ENCODE assay signal across 8 cellular contexts in genomic region chr14:24274101-24274543, GRCh38. TPM values are rescaled to one million over a fixed set of nuclear protein-coding genes. Genes with fewer than 3 reads are reported as not detected.
A peak's percentile ranks its signal among the peaks of the same experiment; 100 is the strongest.
DNase-seq lines count a peak whose midpoint lies in the region; ATAC-seq and TF ChIP-seq lines count a peak whose summit lies in the region.
"Had no signal": no experiment of that assay in that cellular context is flagged by ENCODE, and none has a peak within 500 bp of the region (broad histone marks: within the 10 kb centered on the region; RNA-seq: fewer than 3 reads in every experiment).

No MANE protein-coding gene starts in this region.

- H3K79me1 ChIP-seq in mesenchymal stem cell (replicated peaks; ENCODE audit: low read length, poor library complexity, severe bottlenecking), result peaks cover 41% of the 10 kb centered on the region

- DNase-seq in SIG-M5 treated with dmso at 0.1 percent for 504 hours (lab: John Stamatoyannopoulos, UW; ENCODE audit: unreplicated experiment), result peak; percentile 84
- peak; percentile 11 for DNase-seq in chondrocyte (ENCODE audit: low spot score)
- peak; percentile 10 to 50 for DNase-seq in stimulated activated CD8-positive, alpha-beta memory T cell treated with anti-CD3 and anti-CD28 coated beads, Interleukin-7, amount 100 ng/mL, for 48 hours (ENCODE audit: extremely low read depth in 1 of 2, low read depth in 1 of 2)
- DNase-seq in EL, result no peak
- DNase-seq in mesenchymal stem cell, result no peak

- H3K18ac ChIP-seq in mesenchymal stem cell (ENCODE audit: low read depth in 1 of 2, low read length in 2 of 2), result no peak overlapping the region

- no peak overlapping the region for H2AK5ac ChIP-seq in mesenchymal stem cell (ENCODE audit: low read length, severe bottlenecking)

- H3K4me1 ChIP-seq in mesenchymal stem cell (ENCODE audit: control insufficient read depth, insufficient read depth, low read depth, low read length), result peaks cover 6% of the 10 kb centered on the region

- H3K27me3 ChIP-seq in mesenchymal stem cell (ENCODE audit: control insufficient read depth in 1 of 2, insufficient read depth in 1 of 2, low read length in 2 of 2), result no peaks in the 10 kb centered on the region
- H3K27me3 ChIP-seq: SJSA1 had no signal

- H3K27ac ChIP-seq in mesenchymal stem cell (ENCODE audit: low read length, poor library complexity, severe bottlenecking), result no peak overlapping the region
- H3K27ac ChIP-seq: SJSA1 had no signal

- H2BK120ac ChIP-seq in mesenchymal stem cell (ENCODE audit: low read depth, low read length), result no peak overlapping the region

- no peak overlapping the region for H3K23ac ChIP-seq in mesenchymal stem cell (ENCODE audit: low read length in 2 of 2)

- no peak overlapping the region for H3K4me2 ChIP-seq in mesenchymal stem cell (ENCODE audit: low read length, poor library complexity, severe bottlenecking)

- H3K9me3 Mint-ChIP-seq in chondrocyte (ENCODE audit: low read depth), result no peaks in the 10 kb centered on the region

- H3K27ac Mint-ChIP-seq in chondrocyte (ENCODE audit: unreplicated experiment), result no peak overlapping the region

- no peak overlapping the region for H3K14ac ChIP-seq in mesenchymal stem cell (ENCODE audit: low read length in 2 of 2)

- H3K27me3 Mint-ChIP-seq in chondrocyte (ENCODE audit: low read depth), result no peaks in the 10 kb centered on the region

- no peak overlapping the region for H4K91ac ChIP-seq in mesenchymal stem cell (ENCODE audit: low read length)

- no peak overlapping the region for H4K8ac ChIP-seq in mesenchymal stem cell (ENCODE audit: low read length)

- no peak overlapping the region for H2BK12ac ChIP-seq in mesenchymal stem cell (ENCODE audit: low read length in 2 of 2)

- peaks cover 12 to 13% of the 10 kb centered on the region in 2 experiments for H3K36me3 ChIP-seq in mesenchymal stem cell (ENCODE audit: control insufficient read depth in 1 of 2, insufficient read depth in 2 of 2, low read depth in 1 of 2, low read length in 2 of 2)

- no peak overlapping the region for H3K4me3 Mint-ChIP-seq in chondrocyte (ENCODE audit: unreplicated experiment)

- H3K9me3 ChIP-seq in mesenchymal stem cell (ENCODE audit: control insufficient read depth, low read length), result no peaks in the 10 kb centered on the region
- H3K9me3 ChIP-seq: SJSA1 had no signal

- no peak overlapping the region for H2AFZ ChIP-seq in mesenchymal stem cell (ENCODE audit: low read depth, low read length)

- H2BK15ac ChIP-seq in mesenchymal stem cell (ENCODE audit: low read depth, poor library complexity, severe bottlenecking), result no peak overlapping the region

- H3K9ac ChIP-seq in mesenchymal stem cell (ENCODE audit: low read length), result no peak overlapping the region

- peak; percentile 35 for ATAC-seq in GM19043 (IDR thresholded peaks at IDR 0.05; ENCODE audit: low read depth, unreplicated experiment)
- ATAC-seq in HG02970 (IDR thresholded peaks at IDR 0.05; ENCODE audit: low FRiP score, unreplicated experiment), result peak; percentile 31

- no peak for TF ChIP-seq CTCF in chondrocyte (IDR thresholded peaks at IDR 0.05)

- H3K4me3 ChIP-seq in mesenchymal stem cell (ENCODE audit: insufficient read depth in 1 of 2, low read depth in 1 of 2, low read length in 2 of 2), result no peak overlapping the region
- H3K4me3 ChIP-seq: SJSA1 had no signal

- no peak overlapping the region for H3K4ac ChIP-seq in mesenchymal stem cell (ENCODE audit: low read depth in 1 of 2, low read length in 2 of 2)

- WGBS in mesenchymal stem cell, result 91% methylated on average over 3 of the region's 3 CpGs

- peaks cover 16% of the 10 kb centered on the region for H3K4me1 Mint-ChIP-seq in chondrocyte (ENCODE audit: low read depth)

- H2BK5ac ChIP-seq in mesenchymal stem cell (ENCODE audit: low read depth, low read length, poor library complexity, severe bottlenecking), result no peak overlapping the region

- no peaks in the 10 kb centered on the region for H3K36me3 Mint-ChIP-seq in chondrocyte (ENCODE audit: low read depth)

RNA-seq across cellular contexts. Expression of gene RABGGTA, which starts 2.7 kb away (rescaled TPM):
- total RNA-seq in chondrocyte, result 27.0 to 34.9 TPM (median 27.4 TPM) in 3 replicates
- 22.6 TPM for polyA plus RNA-seq in mesenchymal stem cell (2013, experiment 1 of 2)
- 21.5 TPM for polyA plus RNA-seq in mesenchymal stem cell (2013, experiment 2 of 2)

RNA-seq across cellular contexts. Expression of gene TGM1, which starts 11.1 kb away (rescaled TPM):
- 3.2 to 5.0 TPM (median 3.3 TPM) in 3 replicates for total RNA-seq in chondrocyte
- polyA plus RNA-seq in mesenchymal stem cell (2013, experiment 1 of 2), result 0.41 TPM
- polyA plus RNA-seq in mesenchymal stem cell (2013, experiment 2 of 2), result 0.36 TPM

RNA-seq across cellular contexts. Expression of gene DHRS1, which starts 25.5 kb away (rescaled TPM):
- 25.6 to 41.4 TPM (median 29.3 TPM) in 3 replicates for total RNA-seq in chondrocyte
- 18.6 TPM for polyA plus RNA-seq in mesenchymal stem cell (2013, experiment 1 of 2)
- 21.3 TPM for polyA plus RNA-seq in mesenchymal stem cell (2013, experiment 2 of 2)

RNA-seq across cellular contexts. Expression of gene NOP9, which starts 25.5 kb away (rescaled TPM):
- total RNA-seq in chondrocyte, result 19.4 to 30.4 TPM (median 20.7 TPM) in 3 replicates
- 8.0 TPM for polyA plus RNA-seq in mesenchymal stem cell (2013, experiment 1 of 2)
- polyA plus RNA-seq in mesenchymal stem cell (2013, experiment 2 of 2), result 7.6 TPM

RNA-seq across cellular contexts. Expression of gene TINF2, which starts 31.7 kb away (rescaled TPM):
- total RNA-seq in chondrocyte, result 60.1 to 85.5 TPM (median 72.6 TPM) in 3 replicates
- 64.4 TPM for polyA plus RNA-seq in mesenchymal stem cell (2013, experiment 1 of 2)
- polyA plus RNA-seq in mesenchymal stem cell (2013, experiment 2 of 2), result 71.9 TPM

Comparison
In these comparisons a context has a peak if more than half of its experiments do, and no peak if none do; other contexts are left out.
1. DNase-seq: peak in SIG-M5 treated with dmso at 0.1 percent for 504 hours (single experiment), chondrocyte (single experiment) and stimulated activated CD8-positive, alpha-beta memory T cell treated with anti-CD3 and anti-CD28 coated beads, Interleukin-7, amount 100 ng/mL, for 48 hours (2 of 2); none in EL (single experiment) and mesenchymal stem cell (single experiment).